In the genomic region with DNA sequence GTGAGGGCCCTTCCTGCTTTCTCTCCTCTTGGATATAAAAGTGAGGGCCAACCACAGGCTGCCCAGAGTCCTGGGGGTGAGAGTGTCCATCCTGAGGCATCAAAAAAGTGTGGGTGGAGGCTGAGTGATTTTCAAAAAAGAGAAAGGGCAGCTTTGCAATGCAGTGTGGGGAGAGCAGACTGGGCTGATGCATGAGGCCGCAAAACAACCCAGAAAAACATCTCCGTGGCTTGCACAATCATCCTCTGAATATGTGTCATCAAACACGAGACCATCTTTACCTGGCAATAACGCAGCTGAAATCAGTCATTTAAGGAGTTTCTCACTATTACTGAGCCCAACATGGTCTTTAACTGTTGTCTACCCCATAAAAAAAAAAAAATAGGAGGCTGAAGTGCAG, we compare ENCODE assay signal across 12 cellular contexts.
DNase-seq lines count a peak whose midpoint lies in the region; ATAC-seq, FAIRE-seq and TF ChIP-seq lines count a peak whose summit lies in the region.
"Had no signal": no experiment of that assay in that cellular context is flagged by ENCODE, and none has a peak within 500 bp of the region (broad histone marks: within the 10 kb centered on the region; RNA-seq: fewer than 3 reads in every experiment).

No MANE protein-coding gene starts in this region.

- BruUV-seq in K562 (replicated peaks; lab: Mats Ljungman, UMichigan) = no TSS peak

- FAIRE-seq in K562 (lab: Jason Lieb, UNC) (no peak), frontal cortex (lab: Jason Lieb, UNC) (no peak)

- no peak for TF ChIP-seq RAD21 in K562 (CRISPR knock-in tag; conservative IDR thresholded peaks at IDR 0.05 in 1 of 2, IDR thresholded peaks at IDR 0.05 in 1 of 2)

- H3K27me3 Mint-ChIP-seq in WTC11 (ENCODE audit: low read depth) = no peaks in the 10 kb centered on the region

- H3K4me1 Mint-ChIP-seq in WTC11 = peaks cover 10% of the 10 kb centered on the region
- H3K4me1 Mint-ChIP-seq: CD8-positive, alpha-beta memory T cell had no signal

- no peak overlapping the region for H3K4me3 Mint-ChIP-seq in WTC11
- H3K4me3 Mint-ChIP-seq: CD8-positive, alpha-beta memory T cell had no signal

- TF ChIP-seq CTCF in K562 (IDR thresholded peaks at IDR 0.05 in 2 of 3, conservative IDR thresholded peaks at IDR 0.05 in 1 of 3; ENCODE audit: insufficient read depth in 2 of 3, low read depth in 1 of 3, low read length in 3 of 3) = no peak
- TF ChIP-seq CTCF in uterus (IDR thresholded peaks at IDR 0.05) = no peak
- no peak for TF ChIP-seq CTCF in WTC11 (IDR thresholded peaks at IDR 0.05)

- H3K4me2 ChIP-seq in K562 (ENCODE audit: insufficient read depth, low read length) = no peak overlapping the region

- no peak overlapping the region for H3K27ac ChIP-seq in K562 (ENCODE audit: extremely low read depth, low read depth, low read length)
- peak overlapping the region; percentile 90 to 91 for H3K27ac ChIP-seq in uterus

- H3K27me3 ChIP-seq in K562 (ENCODE audit: control insufficient read depth in 2 of 2, insufficient read depth in 2 of 2, low read length in 2 of 2) (peaks cover 14 to 17% of the 10 kb centered on the region in 2 experiments; a peak in 3 of 5 replicates), uterus (no peaks in the 10 kb centered on the region)
- H3K27me3 ChIP-seq: tibial nerve had no signal

- H3K4me3 ChIP-seq in K562 (no peak overlapping the region), uterus (no peak overlapping the region)
- H3K4me3 ChIP-seq: tibial nerve had no signal

- no peaks in the 10 kb centered on the region for H3K4me1 ChIP-seq in K562 (replicated peaks in 1 of 2; ENCODE audit: control insufficient read depth in 2 of 2, insufficient read depth in 2 of 2, low read length in 2 of 2)
- peaks cover 0 to 15% of the 10 kb centered on the region in 2 donors for H3K4me1 ChIP-seq in uterus

- no peak overlapping the region for H2AFZ ChIP-seq in K562 (ENCODE audit: low read depth, low read length)

- H3K9me1 ChIP-seq in K562 (ENCODE audit: control insufficient read depth, insufficient read depth, low read length) = no peaks in the 10 kb centered on the region

- WGBS in K562 (ENCODE audit: insufficient coverage, low coverage, missing lambda C conversion rate) = 0% methylated on average over 4 of the region's 4 CpGs

- H3K27ac Mint-ChIP-seq in WTC11 = no peak overlapping the region
- H3K27ac Mint-ChIP-seq: CD8-positive, alpha-beta memory T cell had no signal

- POLR2A ChIA-PET in K562 (lab: Yijun Ruan, JAX) = no interaction called here
- POLR2A ChIA-PET in WTC11 (lab: Charles Lee) = no interaction called here

- H3K9me3 ChIP-seq in K562 (replicated peaks; ENCODE audit: control insufficient read depth, insufficient read depth, low read depth, low read length) (no peaks in the 10 kb centered on the region), uterus (no peaks in the 10 kb centered on the region)
- H3K9me3 ChIP-seq: tibial nerve had no signal

- DNase-seq in stimulated activated CD4-positive, alpha-beta T cell treated with anti-CD3 and anti-CD28 coated beads, Interleukin-12 subunit alpha, Interleukin-12 subunit beta, amount 100 ng/mL, for 48 hours (ENCODE audit: low read depth in 2 of 3, low spot score in 1 of 3) = peak in 2 of 3 donors; percentile 6 to 13
- no peak for DNase-seq in stimulated activated CD4-positive, alpha-beta T cell treated with anti-CD3 and anti-CD28 coated beads, Interleukin-4, amount 100 ng/mL, for 4 hours
- no peak for DNase-seq in K562 (ENCODE audit: extremely low read depth in 1 of 4, low spot score in 3 of 4)
- peak; percentile 66 to 88 for DNase-seq in uterus
- DNase-seq in WTC11 (ENCODE audit: low spot score) = no peak
- DNase-seq in frontal cortex (ENCODE audit: low spot score in 2 of 2) = no peak
- DNase-seq in occipital lobe (lab: John Stamatoyannopoulos, UW) = no peak
- DNase-seq: CD8-positive, alpha-beta memory T cell; foreskin melanocyte; nucleus accumbens had no signal

- peak; percentile 68 for ATAC-seq in HG03060 (IDR thresholded peaks at IDR 0.05; ENCODE audit: low read depth, unreplicated experiment)
- no peak for ATAC-seq in K562
- no peak for ATAC-seq in WTC11

- intact Hi-C loops in K562 (cut with micrococcal nuclease) (no loop called here), uterus (cut with DNase I; ENCODE audit: low total_unique reads) (no loop called here)

- H3K9ac ChIP-seq in K562 (ENCODE audit: insufficient read depth in 1 of 2, low read depth in 2 of 2, low read length in 2 of 2) = no peak overlapping the region

- TF ChIP-seq EP300 in K562 (IDR thresholded peaks at IDR 0.05; ENCODE audit: low read length) = no peak

- TF ChIP-seq POLR2A in K562 (conservative IDR thresholded peaks at IDR 0.05) (no peak), uterus (IDR thresholded peaks at IDR 0.05) (no peak)

- no peaks in the 10 kb centered on the region for H3K36me3 Mint-ChIP-seq in WTC11

- CTCF ChIA-PET in K562 (lab: Yijun Ruan, JAX; ENCODE audit: low intra/inter-chr PET ratio) = no interaction called here
- CTCF ChIA-PET in WTC11 (lab: Charles Lee) = interaction anchor here (2.2 kb wide), 1 partner anchor 187 kb away, joined by 4 read pairs; no protein-coding TSS in a partner anchor

- H4K20me1 ChIP-seq in K562 (replicated peaks; ENCODE audit: control insufficient read depth, insufficient read depth, low read length) = no peaks in the 10 kb centered on the region

- H3K36me3 ChIP-seq in K562 (ENCODE audit: control insufficient read depth, insufficient read depth, low read length) (no peaks in the 10 kb centered on the region), uterus (no peaks in the 10 kb centered on the region)
- H3K36me3 ChIP-seq: tibial nerve had no signal

- H3K9me3 Mint-ChIP-seq in WTC11 = no peaks in the 10 kb centered on the region

- in situ Hi-C loops in K562 (cut with MboI) = no loop called here

- H3K79me2 ChIP-seq in K562 (ENCODE audit: control insufficient read depth, insufficient read depth, low read length) = no peaks in the 10 kb centered on the region

TF ChIP-seq in K562, 482 proteins besides CTCF, POLR2A, EP300 and RAD21 (continues in another document):
- TF ChIP-seq CEBPG (CRISPR knock-in tag; IDR thresholded peaks at IDR 0.05) = no peak
- peak; percentile 28 to 48; a peak in 2 of 4 replicates for TF ChIP-seq CEBPG (tag; conservative IDR thresholded peaks at IDR 0.05 in 1 of 2, IDR thresholded peaks at IDR 0.05 in 1 of 2)

TF ChIP-seq in WTC11, 78 proteins besides CTCF, POLR2A, EP300 and RAD21 (continues in another document):
- TF ChIP-seq RORB (CRISPR knock-in tag; IDR thresholded peaks at IDR 0.05) (no peak), PRRX2 (CRISPR knock-in tag; IDR thresholded peaks at IDR 0.05) (no peak), USF2 (CRISPR knock-in tag; IDR thresholded peaks at IDR 0.05) (no peak), AFF4 (CRISPR knock-in tag; IDR thresholded peaks at IDR 0.05; ENCODE audit: borderline replicate concordance) (no peak), AR (CRISPR knock-in tag; IDR thresholded peaks at IDR 0.05) (no peak)

Comparison
In these comparisons a context has a peak if more than half of its experiments do, and no peak if none do; other contexts are left out.
1. DNase-seq: peak in stimulated activated CD4-positive, alpha-beta T cell treated with anti-CD3 and anti-CD28 coated beads, Interleukin-12 subunit alpha, Interleukin-12 subunit beta, amount 100 ng/mL, for 48 hours (2 of 3) and uterus (2 of 2); none in stimulated activated CD4-positive, alpha-beta T cell treated with anti-CD3 and anti-CD28 coated beads, Interleukin-4, amount 100 ng/mL, for 4 hours (0 of 2), K562 (0 of 4), WTC11 (single experiment), frontal cortex (0 of 2) and occipital lobe (single experiment).